In genomic region chr4:75722417-75722816, GRCh38 we compare ENCODE assay signal across 18 cellular contexts. TPM values are rescaled to one million over a fixed set of nuclear protein-coding genes. Genes with fewer than 3 reads are reported as not detected.
DNase-seq lines count a peak whose midpoint lies in the region; ATAC-seq, FAIRE-seq and TF ChIP-seq lines count a peak whose summit lies in the region.
"Had no signal": no experiment of that assay in that cellular context is flagged by ENCODE, and none has a peak within 500 bp of the region (broad histone marks: within the 10 kb centered on the region; RNA-seq: fewer than 3 reads in every experiment).

No MANE protein-coding gene starts in this region.

- TF ChIP-seq CTCF in astrocyte (IDR thresholded peaks at IDR 0.05; ENCODE audit: insufficient read depth, low read depth, low read length) (no peak), right lobe of liver (IDR thresholded peaks at IDR 0.05) (no peak), stomach (IDR thresholded peaks at IDR 0.05) (no peak)

- H3K4me1 Mint-ChIP-seq in astrocyte (ENCODE audit: low read depth, unreplicated experiment): peaks cover 26% of the 10 kb centered on the region

- no peaks in the 10 kb centered on the region for H3K27me3 Mint-ChIP-seq in astrocyte (ENCODE audit: low read depth, unreplicated experiment)

- no peak for ATAC-seq in right lobe of liver
- ATAC-seq: activated CD8-positive, alpha-beta T cell treated with anti-CD3 and anti-CD28 coated beads, Interleukin-2, amount 10 ng/mL, durations not matched to agents 7 days and 5 days; HCT116 had no signal

- 41% methylated on average over 3 of the region's 3 CpGs for WGBS in right lobe of liver (ENCODE audit: insufficient coverage, low coverage, low lambda C conversion rate, missing lambda C conversion rate)
- 51 to 62% (median 54%) methylated on average over 3 of the region's 3 CpGs for WGBS in stomach, 5 donors

- DNase-seq in astrocyte (ENCODE audit: low read depth) (no peak), right lobe of liver (no peak), iPS-NIHi7 (ENCODE audit: extremely low spot score) (no peak), stomach (no peak), T-helper 2 cell (no peak)
- no peak for DNase-seq in stimulated activated CD4-positive, alpha-beta T cell treated with anti-CD3 and anti-CD28 coated beads, Interleukin-1b, Interleukin-23, amount 100 ng/mL, for 48 hours
- DNase-seq: activated CD8-positive, alpha-beta T cell treated with anti-CD3 and anti-CD28 coated beads, Interleukin-2, amount 10 ng/mL, durations not matched to agents 7 days and 5 days; activated gamma-delta T cell treated with Interleukin-2 at 50 U/mL for 16 hours; DMS153; Karpas-422; NCI-H2081 treated with DMSO at 0.1 percent for 48 hours; NCI-H69; Right ventricle myocardium superior; stimulated activated CD4-positive, alpha-beta T cell treated with anti-CD3 and anti-CD28 coated beads, Interleukin-15, amount 100 ng/mL, for 24 hours had no signal

- H3K36me3 Mint-ChIP-seq in astrocyte (ENCODE audit: low read depth, unreplicated experiment): peaks cover 5% of the 10 kb centered on the region

- H3K27me3 ChIP-seq in BLaER1 treated with 17β-estradiol and CSF1 and Interleukin-3, amounts not matched to agents 10 nM and 100 nM: no peaks in the 10 kb centered on the region
- no peaks in the 10 kb centered on the region for H3K27me3 ChIP-seq in HUES6 (ENCODE audit: control insufficient read depth, insufficient read depth, low read length)
- H3K27me3 ChIP-seq in astrocyte (ENCODE audit: insufficient read depth, low read length): no peaks in the 10 kb centered on the region
- H3K27me3 ChIP-seq in right lobe of liver: no peaks in the 10 kb centered on the region
- H3K27me3 ChIP-seq in stomach: no peaks in the 10 kb centered on the region

- H3K27ac Mint-ChIP-seq in astrocyte (ENCODE audit: unreplicated experiment): no peak overlapping the region

- peaks cover 0 to 38% (median 17%) of the 10 kb centered on the region in 11 experiments; a peak in 17 of 22 replicates for H3K36me3 ChIP-seq in BLaER1 treated with 17β-estradiol and CSF1 and Interleukin-3, amounts not matched to agents 10 nM and 100 nM
- H3K36me3 ChIP-seq in HUES6 (ENCODE audit: control insufficient read depth, insufficient read depth, low read length) (peaks cover 8% of the 10 kb centered on the region), astrocyte (ENCODE audit: insufficient read depth, low read length) (no peaks in the 10 kb centered on the region), right lobe of liver (peaks cover 0 to 9% (median 0%) of the 10 kb centered on the region in 4 donors), stomach (no peaks in the 10 kb centered on the region)

- peaks cover 0 to 8% (median 0%) of the 10 kb centered on the region in 11 experiments; a peak in 2 of 22 replicates for H3K9me3 ChIP-seq in BLaER1 treated with 17β-estradiol and CSF1 and Interleukin-3, amounts not matched to agents 10 nM and 100 nM (replicated peaks in 1 of 11)
- no peaks in the 10 kb centered on the region for H3K9me3 ChIP-seq in HUES6 (ENCODE audit: control insufficient read depth, insufficient read depth, low read depth, low read length)
- H3K9me3 ChIP-seq in astrocyte (ENCODE audit: insufficient read depth, low read depth, low read length): no peaks in the 10 kb centered on the region
- no peaks in the 10 kb centered on the region for H3K9me3 ChIP-seq in right lobe of liver
- no peaks in the 10 kb centered on the region for H3K9me3 ChIP-seq in stomach

- peak overlapping the region in 3 of 11 experiments; percentile 7 to 87 (median 10); a peak in 2 of 22 replicates for H3K9ac ChIP-seq in BLaER1 treated with 17β-estradiol and CSF1 and Interleukin-3, amounts not matched to agents 10 nM and 100 nM
- no peak overlapping the region for H3K9ac ChIP-seq in HUES6 (ENCODE audit: low read length)
- H3K9ac ChIP-seq in astrocyte (ENCODE audit: low read length): no peak overlapping the region
- H3K9ac ChIP-seq: parathyroid adenoma had no signal

- peak overlapping the region in 2 of 10 experiments; percentile 97 to 100; a peak in 3 of 20 replicates for H3K4me3 ChIP-seq in BLaER1 treated with 17β-estradiol and CSF1 and Interleukin-3, amounts not matched to agents 10 nM and 100 nM
- peak overlapping the region; percentile 93 for H3K4me3 ChIP-seq in HUES6 (ENCODE audit: low read depth, low read length)
- no peak overlapping the region for H3K4me3 ChIP-seq in astrocyte (ENCODE audit: insufficient read depth, low read depth, low read length)
- H3K4me3 ChIP-seq in right lobe of liver: no peak overlapping the region
- H3K4me3 ChIP-seq in stomach: no peak overlapping the region

- no peak for TF ChIP-seq EP300 in stomach (IDR thresholded peaks at IDR 0.05)

- peak overlapping the region; percentile 67 for H3K4me3 Mint-ChIP-seq in astrocyte (ENCODE audit: unreplicated experiment)

- H2AFZ ChIP-seq in astrocyte (ENCODE audit: low read depth, low read length): no peak overlapping the region

- no peak overlapping the region for H3K27ac ChIP-seq in BLaER1 treated with 17β-estradiol and CSF1 and Interleukin-3, amounts not matched to agents 10 nM and 100 nM
- H3K27ac ChIP-seq in HUES6 (ENCODE audit: low read depth, low read length) (no peak overlapping the region), astrocyte (ENCODE audit: low read depth, low read length) (no peak overlapping the region), right lobe of liver (peak overlapping the region in 2 of 3 donors; percentile 81 to 98), stomach (no peak overlapping the region)

- H3K4me1 ChIP-seq in BLaER1 treated with 17β-estradiol and CSF1 and Interleukin-3, amounts not matched to agents 10 nM and 100 nM: peaks cover 33 to 43% (median 40%) of the 10 kb centered on the region in 10 experiments
- H3K4me1 ChIP-seq in HUES6 (ENCODE audit: control insufficient read depth, insufficient read depth, low read length): peaks cover 28% of the 10 kb centered on the region
- H3K4me1 ChIP-seq in astrocyte (ENCODE audit: insufficient read depth, low read length): peaks cover 19% of the 10 kb centered on the region
- peaks cover 0 to 27% (median 12%) of the 10 kb centered on the region in 4 donors for H3K4me1 ChIP-seq in right lobe of liver
- H3K4me1 ChIP-seq in stomach: peaks cover 17 to 43% (median 33%) of the 10 kb centered on the region in 4 donors

- no peak for FAIRE-seq in astrocyte (lab: Jason Lieb, UNC)

- TF ChIP-seq POLR2A in right lobe of liver (IDR thresholded peaks at IDR 0.05) (no peak), stomach (IDR thresholded peaks at IDR 0.05) (no peak)

- H4K20me1 ChIP-seq in BLaER1 treated with 17β-estradiol and CSF1 and Interleukin-3, amounts not matched to agents 10 nM and 100 nM: peaks cover 0 to 22% (median 9%) of the 10 kb centered on the region in 11 experiments; a peak in 9 of 22 replicates
- peaks cover 16% of the 10 kb centered on the region for H4K20me1 ChIP-seq in astrocyte (ENCODE audit: insufficient read depth, low read length)

- intact Hi-C loops in right lobe of liver (cut with DNase I) (no loop called here), stomach (cut with DNase I; ENCODE audit: low total_unique reads) (loop anchor here (10.0 kb wide), 1 partner anchor 48 kb away; the partner anchor contains the start of gene G3BP2)

- H3K9me3 Mint-ChIP-seq in astrocyte (ENCODE audit: unreplicated experiment): no peaks in the 10 kb centered on the region

- peaks cover 59% of the 10 kb centered on the region for H3K79me2 ChIP-seq in astrocyte (ENCODE audit: insufficient read depth, low read length)

- peak overlapping the region; percentile 83 to 98 (median 93) for H3K4me2 ChIP-seq in BLaER1 treated with 17β-estradiol and CSF1 and Interleukin-3, amounts not matched to agents 10 nM and 100 nM
- H3K4me2 ChIP-seq in astrocyte (ENCODE audit: low read length): peak overlapping the region; percentile 87

RNA-seq across cellular contexts. Expression of gene USO1, which starts 2.0 kb away (rescaled TPM):
- total RNA-seq in astrocyte (104 and 105 TPM in 2 replicates), right lobe of liver (10 to 100 TPM; 43.7 to 64.0 (median 49.4) TPM), stomach (100 to 1,000 TPM in 3 of 5 donors, 10 to 100 TPM in 2; 20.6 to 120 (median 104) TPM)
- polyA plus RNA-seq in stomach: 10 to 100 TPM; 23.0 to 31.3 (median 23.6) TPM

RNA-seq across cellular contexts. Expression of gene G3BP2, which starts 49.2 kb away (rescaled TPM):
- total RNA-seq in astrocyte: 281 and 285 TPM in 2 replicates
- total RNA-seq in right lobe of liver: 10 to 100 TPM; 47.6 to 68.9 (median 64.5) TPM
- total RNA-seq in stomach: 100 to 1,000 TPM in 1 of 5 donors, 10 to 100 TPM in 4; 24.5 to 183 (median 50.1) TPM
- polyA plus RNA-seq in stomach: 10 to 100 TPM; 15.2 to 42.2 (median 30.6) TPM

Comparison
In these comparisons a context has a peak if more than half of its experiments do, and no peak if none do; other contexts are left out.
1. H3K27ac ChIP-seq: peak in right lobe of liver (2 of 3); none in BLaER1 treated with 17β-estradiol and CSF1 and Interleukin-3, amounts not matched to agents 10 nM and 100 nM (0 of 11), HUES6 (single experiment), astrocyte (single experiment) and stomach (0 of 5).